ENCODE assay signal across 14 cellular contexts in the genomic region with DNA sequence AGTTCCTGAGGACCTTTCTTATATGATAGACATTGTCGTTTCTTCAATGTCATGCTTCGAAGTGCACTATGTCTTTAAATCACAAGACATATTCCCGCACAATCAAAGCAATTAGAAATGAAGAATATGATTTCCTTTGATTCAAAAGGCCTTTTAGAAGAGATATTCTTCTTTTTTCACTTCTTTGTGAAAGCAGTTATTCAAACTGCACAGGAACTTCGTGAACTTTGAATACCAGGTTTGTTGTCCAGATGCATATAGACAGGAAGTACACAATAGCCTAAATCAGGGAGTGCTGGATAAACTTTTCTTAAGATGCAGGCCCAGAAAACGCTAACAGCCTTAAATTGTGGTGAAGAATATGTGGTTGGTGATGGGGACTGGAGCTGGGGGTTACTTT.
DNase-seq lines count a peak whose midpoint lies in the region.
"Had no signal": no experiment of that assay in that cellular context is flagged by ENCODE, and none has a peak within 500 bp of the region (broad histone marks: within the 10 kb centered on the region; RNA-seq: fewer than 3 reads in every experiment).

No MANE protein-coding gene starts in this region.

- peak; percentile 29 for DNase-seq in COLO829 (ENCODE audit: low spot score)
- peak; percentile 79 for DNase-seq in SK-MEL-5 (ENCODE audit: low read depth, low spot score)
- peak; percentile 11 for DNase-seq in fibroblast of peridontal ligament (ENCODE audit: extremely low read depth)
- no peak for DNase-seq in KG1 (lab: John Stamatoyannopoulos, UW)
- DNase-seq in activated CD4-positive, alpha-beta T cell treated with anti-CD3 and anti-CD28 coated beads, Interleukin-2, amount 50 U/mL, for 48 hours = no peak
- no peak for DNase-seq in T1000 (lab: John Stamatoyannopoulos, UW)
- DNase-seq: CD4-positive, CD25-positive, alpha-beta regulatory T cell; CD8-positive, alpha-beta T cell; DMS 273 treated with DMSO at 0.1 percent for 48 hours; DMS79; EL; GDM1; GOT3; HFFc6 had no signal

- in situ Hi-C loops in SK-MEL-5 (cut with HindIII; ENCODE audit: low pct_unique_long_range_greater_than_20kb, low sequenced_read_pairs) = no loop called here

Comparison
In these comparisons a context has a peak if more than half of its experiments do, and no peak if none do; other contexts are left out.
1. DNase-seq: peak in COLO829 (single experiment), SK-MEL-5 (single experiment) and fibroblast of peridontal ligament (single experiment); none in KG1 (single experiment), activated CD4-positive, alpha-beta T cell treated with anti-CD3 and anti-CD28 coated beads, Interleukin-2, amount 50 U/mL, for 48 hours (0 of 2) and T1000 (single experiment).